In the genomic region with DNA sequence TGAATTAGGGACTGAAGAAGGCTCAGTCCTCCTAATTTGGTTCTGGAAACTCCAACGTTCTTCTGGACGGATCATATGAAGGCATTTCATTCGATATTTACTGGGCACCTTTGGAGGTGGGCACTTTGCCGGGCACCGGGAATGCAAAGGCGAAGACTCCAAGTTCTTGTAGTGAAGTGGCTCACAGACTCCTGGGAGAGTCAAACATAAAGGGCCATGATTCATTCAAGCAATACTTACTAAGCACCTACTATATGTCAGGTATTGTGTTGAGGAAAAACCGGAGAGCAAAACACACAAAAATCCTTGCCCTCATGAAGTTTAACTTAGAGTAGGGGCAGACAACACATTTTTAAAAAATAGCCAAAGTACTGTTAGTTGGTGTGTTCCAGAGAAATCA, we compare ENCODE assay signal across 20 cellular contexts. TPM values are rescaled to one million over a fixed set of nuclear protein-coding genes. Genes with fewer than 3 reads are reported as not detected.
"Had no signal": no experiment of that assay in that cellular context is flagged by ENCODE, and none has a peak within 500 bp of the region (broad histone marks: within the 10 kb centered on the region; RNA-seq: fewer than 3 reads in every experiment).

No MANE protein-coding gene starts in this region.

- H3K27ac ChIP-seq: body of pancreas, coronary artery, esophagus squamous epithelium, psoas muscle, right lobe of liver had no signal

- DNase-seq: activated B cell treated with CpG ODN at 0.5 μM for 24 hours; activated CD4-positive, alpha-beta T cell treated with anti-CD3 and anti-CD28 coated beads for 48 hours; activated effector memory CD4-positive, alpha-beta T cell treated with Interleukin-2 at 50 U/mL for 16 hours; activated T-cell treated with anti-CD3 and anti-CD28 coated beads, Interleukin-2, amount 50 U/mL, for 4 hours; amniotic stem cell; esophagus squamous epithelium; left cardiac atrium; naive B cell; psoas muscle; stimulated activated naive CD8-positive, alpha-beta T cell treated with anti-CD3 and anti-CD28 coated beads, Interleukin-15, Interleukin-2, amounts not matched to agents 100 U/mL and 50 U/mL, for 24 hours; T-helper 17 cell had no signal

- FAIRE-seq: TTC549 had no signal

- H3K4me1 Mint-ChIP-seq: central memory CD8-positive, alpha-beta T cell had no signal

- ATAC-seq: activated CD8-positive, alpha-beta T cell treated with anti-CD3 and anti-CD28 coated beads for 36 hours; activated T-cell treated with anti-CD3 and anti-CD28 coated beads, Interleukin-2, amount 50 U/mL, for 4 hours; left cardiac atrium; psoas muscle; stimulated activated naive CD8-positive, alpha-beta T cell treated with anti-CD3 and anti-CD28 coated beads, Interleukin-15, Interleukin-2, amounts not matched to agents 100 U/mL and 50 U/mL, for 24 hours; T-helper 17 cell had no signal

- H3K9me3 ChIP-seq: body of pancreas, esophagus squamous epithelium, psoas muscle, right lobe of liver had no signal

- H3K4me1 ChIP-seq: body of pancreas, psoas muscle, right lobe of liver had no signal

- H3K27ac Mint-ChIP-seq: activated B cell treated with CpG ODN at 0.5 μM for 24 hours; activated CD8-positive, alpha-beta T cell treated with anti-CD3 and anti-CD28 coated beads for 36 hours; activated naive CD4-positive, alpha-beta T cell treated with anti-CD3 and anti-CD28 coated beads, Interleukin-2, amount 50 U/mL, for 24 hours; T-helper 17 cell had no signal

- H3K27me3 ChIP-seq: body of pancreas had no signal

- H3K36me3 ChIP-seq: esophagus squamous epithelium, right lobe of liver had no signal

- H3K4me3 Mint-ChIP-seq: activated B cell treated with CpG ODN at 0.5 μM for 24 hours; activated CD8-positive, alpha-beta T cell treated with anti-CD3 and anti-CD28 coated beads for 36 hours; activated naive CD4-positive, alpha-beta T cell treated with anti-CD3 and anti-CD28 coated beads, Interleukin-2, amount 50 U/mL, for 24 hours; activated T-cell treated with anti-CD3 and anti-CD28 coated beads, Interleukin-2, amount 50 U/mL, for 4 hours; central memory CD8-positive, alpha-beta T cell; naive B cell had no signal

- H3K9me3 Mint-ChIP-seq: activated B cell treated with CpG ODN at 0.5 μM for 24 hours; activated CD8-positive, alpha-beta T cell treated with anti-CD3 and anti-CD28 coated beads for 36 hours; activated naive CD4-positive, alpha-beta T cell treated with anti-CD3 and anti-CD28 coated beads, Interleukin-2, amount 50 U/mL, for 24 hours; activated T-cell treated with anti-CD3 and anti-CD28 coated beads, Interleukin-2, amount 50 U/mL, for 4 hours; central memory CD8-positive, alpha-beta T cell; naive B cell had no signal

- H3K4me3 ChIP-seq: body of pancreas, coronary artery, lung, psoas muscle, right lobe of liver had no signal

- H3K36me3 Mint-ChIP-seq: activated naive CD4-positive, alpha-beta T cell treated with anti-CD3 and anti-CD28 coated beads, Interleukin-2, amount 50 U/mL, for 24 hours had no signal

RNA-seq across cellular contexts. Expression of a gene that starts 17.0 kb away (rescaled TPM):
- total RNA-seq: body of pancreas had no signal

RNA-seq across cellular contexts. Expression of a gene that starts 49.9 kb away (rescaled TPM):
- total RNA-seq: activated B cell treated with CpG ODN at 0.5 μM for 24 hours; activated CD8-positive, alpha-beta T cell treated with anti-CD3 and anti-CD28 coated beads for 36 hours; activated T-cell treated with anti-CD3 and anti-CD28 coated beads, Interleukin-2, amount 50 U/mL, for 4 hours; body of pancreas; esophagus squamous epithelium; fibroblast of villous mesenchyme; right lobe of liver had no signal
